In genomic region chr14:104855532-104856090, GRCh38 we compare ENCODE assay signal across 10 cellular contexts.
"Had no signal": no experiment of that assay in that cellular context is flagged by ENCODE, and none has a peak within 500 bp of the region (broad histone marks: within the 10 kb centered on the region; RNA-seq: fewer than 3 reads in every experiment).

No MANE protein-coding gene starts in this region.

- DNase-seq: activated CD4-positive, alpha-beta T cell treated with anti-CD3 and anti-CD28 coated beads for 36 hours; activated naive CD4-positive, alpha-beta T cell treated with anti-CD3 and anti-CD28 coated beads for 36 hours; left lung; natural killer cell; nucleus accumbens; stimulated activated CD4-positive, alpha-beta T cell treated with anti-CD3 and anti-CD28 coated beads, Interleukin-12 subunit alpha, Interleukin-12 subunit beta, amount 100 ng/mL, for 4 hours; stimulated activated CD4-positive, alpha-beta T cell treated with anti-CD3 and anti-CD28 coated beads, Interleukin-4, amount 100 ng/mL, for 24 hours; SW 1271; T-helper 9 cell had no signal

- ATAC-seq: activated CD4-positive, alpha-beta T cell treated with anti-CD3 and anti-CD28 coated beads for 36 hours; psoas muscle had no signal
